1 cellular context compared by ENCODE assay signal in genomic region chr7:141770083-141770583, GRCh38.
TF ChIP-seq lines count a peak whose summit lies in the region.

No MANE protein-coding gene starts in this region.

TF ChIP-seq in HEK293, 187 proteins besides CTCF, POLR2A, EP300 and RAD21 (continued from another document):
- TF ChIP-seq ZNF580 (tag by site-specific recombination; IDR thresholded peaks at IDR 0.05) (0 out of 2 replicates have a peak, but pooled peaks have one; percentile 54), ZNF280D (tag by site-specific recombination; IDR thresholded peaks at IDR 0.05) (0 out of 2 replicates have a peak, but pooled peaks have one; percentile 18)
